ENCODE assay signal across 1 cellular context in the genomic region with DNA sequence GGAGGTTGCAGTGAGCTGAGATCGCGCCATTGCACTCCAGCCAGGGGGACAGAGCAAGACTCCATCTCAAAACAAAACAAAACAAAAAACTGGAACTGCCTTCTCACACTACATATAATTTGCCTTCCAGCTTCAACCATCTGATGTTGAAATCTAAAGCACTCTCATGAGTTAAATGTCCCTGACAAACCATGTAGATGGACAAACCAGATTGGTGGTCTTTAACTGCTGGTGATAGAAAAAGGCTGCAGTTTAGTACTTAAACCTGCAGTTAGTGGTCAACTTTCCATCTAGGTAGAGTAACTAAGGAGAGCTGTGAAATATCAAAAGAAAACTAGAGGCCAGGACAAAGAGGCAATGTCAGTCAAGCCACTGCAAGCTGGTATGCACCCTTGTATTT.
TF ChIP-seq lines count a peak whose summit lies in the region.

No MANE protein-coding gene starts in this region.

TF ChIP-seq in HCT116, 20 proteins besides CTCF, POLR2A, EP300 and RAD21:
- TF ChIP-seq EZH2phosphoT487 (IDR thresholded peaks at IDR 0.05; ENCODE audit: borderline replicate concordance) (no peak), TCF7L2 (IDR thresholded peaks at IDR 0.05; ENCODE audit: borderline replicate concordance, extremely low read depth, insufficient read depth, insufficient read length) (no peak), CBX3 (IDR thresholded peaks at IDR 0.05; ENCODE audit: low read depth) (no peak), ZFX (IDR thresholded peaks at IDR 0.05) (no peak), FOSL1 (IDR thresholded peaks at IDR 0.05; ENCODE audit: low read depth) (no peak), EGR1 (IDR thresholded peaks at IDR 0.05; ENCODE audit: low read depth) (no peak), CEBPB (IDR thresholded peaks at IDR 0.05; ENCODE audit: low read depth) (no peak), EZH2 (IDR thresholded peaks at IDR 0.05) (no peak), SIN3A (IDR thresholded peaks at IDR 0.05; ENCODE audit: low read depth) (no peak), ZNF274 (IDR thresholded peaks at IDR 0.05; ENCODE audit: low read depth, low read length) (no peak), POLR2AphosphoS5 (IDR thresholded peaks at IDR 0.05; ENCODE audit: low read depth, low read length) (no peak), SP1 (IDR thresholded peaks at IDR 0.05; ENCODE audit: low read depth) (no peak), YY1 (IDR thresholded peaks at IDR 0.05; ENCODE audit: extremely low read depth, insufficient replicate concordance, low read depth, low read length) (no peak)
- TF ChIP-seq, protein P1, sequence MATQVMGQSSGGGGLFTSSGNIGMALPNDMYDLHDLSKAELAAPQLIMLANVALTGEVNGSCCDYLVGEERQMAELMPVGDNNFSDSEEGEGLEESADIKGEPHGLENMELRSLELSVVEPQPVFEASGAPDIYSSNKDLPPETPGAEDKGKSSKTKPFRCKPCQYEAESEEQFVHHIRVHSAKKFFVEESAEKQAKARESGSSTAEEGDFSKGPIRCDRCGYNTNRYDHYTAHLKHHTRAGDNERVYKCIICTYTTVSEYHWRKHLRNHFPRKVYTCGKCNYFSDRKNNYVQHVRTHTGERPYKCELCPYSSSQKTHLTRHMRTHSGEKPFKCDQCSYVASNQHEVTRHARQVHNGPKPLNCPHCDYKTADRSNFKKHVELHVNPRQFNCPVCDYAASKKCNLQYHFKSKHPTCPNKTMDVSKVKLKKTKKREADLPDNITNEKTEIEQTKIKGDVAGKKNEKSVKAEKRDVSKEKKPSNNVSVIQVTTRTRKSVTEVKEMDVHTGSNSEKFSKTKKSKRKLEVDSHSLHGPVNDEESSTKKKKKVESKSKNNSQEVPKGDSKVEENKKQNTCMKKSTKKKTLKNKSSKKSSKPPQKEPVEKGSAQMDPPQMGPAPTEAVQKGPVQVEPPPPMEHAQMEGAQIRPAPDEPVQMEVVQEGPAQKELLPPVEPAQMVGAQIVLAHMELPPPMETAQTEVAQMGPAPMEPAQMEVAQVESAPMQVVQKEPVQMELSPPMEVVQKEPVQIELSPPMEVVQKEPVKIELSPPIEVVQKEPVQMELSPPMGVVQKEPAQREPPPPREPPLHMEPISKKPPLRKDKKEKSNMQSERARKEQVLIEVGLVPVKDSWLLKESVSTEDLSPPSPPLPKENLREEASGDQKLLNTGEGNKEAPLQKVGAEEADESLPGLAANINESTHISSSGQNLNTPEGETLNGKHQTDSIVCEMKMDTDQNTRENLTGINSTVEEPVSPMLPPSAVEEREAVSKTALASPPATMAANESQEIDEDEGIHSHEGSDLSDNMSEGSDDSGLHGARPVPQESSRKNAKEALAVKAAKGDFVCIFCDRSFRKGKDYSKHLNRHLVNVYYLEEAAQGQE (IDR thresholded peaks at IDR 0.05; ENCODE audit: low read depth) = no peak
- TF ChIP-seq, protein P2, sequence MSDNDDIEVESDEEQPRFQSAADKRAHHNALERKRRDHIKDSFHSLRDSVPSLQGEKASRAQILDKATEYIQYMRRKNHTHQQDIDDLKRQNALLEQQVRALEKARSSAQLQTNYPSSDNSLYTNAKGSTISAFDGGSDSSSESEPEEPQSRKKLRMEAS (IDR thresholded peaks at IDR 0.05) = no peak
